11 cellular contexts compared by ENCODE assay signal in genomic region chr15:35496585-35496984, GRCh38. TPM values are rescaled to one million over a fixed set of nuclear protein-coding genes. Genes with fewer than 3 reads are reported as not detected.
A peak's percentile ranks its signal among the peaks of the same experiment; 100 is the strongest.
DNase-seq lines count a peak whose midpoint lies in the region; ATAC-seq and TF ChIP-seq lines count a peak whose summit lies in the region.
"Had no signal": no experiment of that assay in that cellular context is flagged by ENCODE, and none has a peak within 500 bp of the region (broad histone marks: within the 10 kb centered on the region; RNA-seq: fewer than 3 reads in every experiment).

No MANE protein-coding gene starts in this region.

- ATAC-seq in GM18858 (IDR thresholded peaks at IDR 0.05; ENCODE audit: unreplicated experiment): peak; percentile 99
- ATAC-seq in GM21528 (IDR thresholded peaks at IDR 0.05; ENCODE audit: low FRiP score, unreplicated experiment): peak; percentile 100
- ATAC-seq in HG03159 (IDR thresholded peaks at IDR 0.05; ENCODE audit: unreplicated experiment): peak; percentile 100
- ATAC-seq: left colon had no signal

- H3K9ac ChIP-seq in endodermal cell (ENCODE audit: extremely low read depth, low read length, poor library complexity, severe bottlenecking): no peak overlapping the region

- H3K4me1 ChIP-seq in endodermal cell (ENCODE audit: control insufficient read depth, insufficient read depth, low read length): no peaks in the 10 kb centered on the region

- no peak for TF ChIP-seq CTCF in endodermal cell (conservative IDR thresholded peaks at IDR 0.05)

- no peaks in the 10 kb centered on the region for H3K9me3 Mint-ChIP-seq in endodermal cell

- no peak overlapping the region for H3K27ac Mint-ChIP-seq in endodermal cell

- no peak overlapping the region for H3K4me3 ChIP-seq in endodermal cell (ENCODE audit: low read length)

- no peaks in the 10 kb centered on the region for H3K36me3 Mint-ChIP-seq in endodermal cell (ENCODE audit: low read depth)

- no peak overlapping the region for H3K27ac ChIP-seq in endodermal cell (ENCODE audit: low read depth, low read length)

- no peaks in the 10 kb centered on the region for H3K27me3 Mint-ChIP-seq in endodermal cell (ENCODE audit: insufficient read depth)

- peaks cover 3% of the 10 kb centered on the region for H3K4me1 Mint-ChIP-seq in endodermal cell

- no peaks in the 10 kb centered on the region for H3K9me3 ChIP-seq in endodermal cell (ENCODE audit: control insufficient read depth, low read length)

- no peaks in the 10 kb centered on the region for H3K36me3 ChIP-seq in endodermal cell (ENCODE audit: control insufficient read depth, insufficient read depth, low read length)

- no peak overlapping the region for H3K4me3 Mint-ChIP-seq in endodermal cell

- no peaks in the 10 kb centered on the region for H3K27me3 ChIP-seq in endodermal cell (ENCODE audit: control insufficient read depth, insufficient read depth, low read length, poor library complexity, severe bottlenecking)

- DNase-seq in fibroblast of gingiva (ENCODE audit: low read depth): peak; percentile 32
- no peak for DNase-seq in ureter (ENCODE audit: low spot score)
- DNase-seq in endodermal cell: no peak
- DNase-seq in epidermal melanocyte (ENCODE audit: insufficient read length, low spot score): no peak
- no peak for DNase-seq in putamen (ENCODE audit: low spot score)
- DNase-seq: activated gamma-delta T cell, DND-41, left colon had no signal

RNA-seq across cellular contexts. Expression of gene DPH6, which starts 49.4 kb away (rescaled TPM):
- total RNA-seq in ureter (34.5 TPM), endodermal cell (10 to 100 TPM; 29.8 to 35.6 TPM)
- 16.3 TPM for polyA plus RNA-seq in endodermal cell (2013, experiment 1 of 2)
- polyA plus RNA-seq in endodermal cell (2013, experiment 2 of 2): 13.2 TPM
